ENCODE assay signal across 20 cellular contexts in the genomic region with DNA sequence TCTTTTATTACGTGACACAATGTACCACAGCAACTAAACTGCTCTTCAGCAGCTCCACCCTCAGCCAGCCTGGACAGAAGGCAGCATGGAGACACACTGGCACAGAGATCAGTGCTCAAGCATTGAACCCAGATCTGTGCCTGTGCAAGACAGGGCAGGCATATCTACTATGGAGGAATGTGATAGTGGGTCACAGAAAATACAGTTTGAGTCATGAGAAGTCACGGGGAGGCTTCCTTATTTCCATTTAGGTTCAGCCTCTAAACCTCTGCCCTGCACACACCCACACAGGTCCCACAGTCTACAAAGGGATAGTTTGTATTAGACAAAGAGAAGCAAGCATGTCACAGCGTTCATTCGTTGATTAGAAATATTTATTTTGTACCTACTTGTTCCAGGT.
DNase-seq lines count a peak whose midpoint lies in the region; ATAC-seq, FAIRE-seq and TF ChIP-seq lines count a peak whose summit lies in the region.
"Had no signal": no experiment of that assay in that cellular context is flagged by ENCODE, and none has a peak within 500 bp of the region (broad histone marks: within the 10 kb centered on the region; RNA-seq: fewer than 3 reads in every experiment).

No MANE protein-coding gene starts in this region.

- no peaks in the 10 kb centered on the region for H3K27me3 ChIP-seq in keratinocyte (ENCODE audit: control insufficient read depth, extremely low read depth, insufficient read depth, low read length)
- H3K27me3 ChIP-seq: BE2C, heart right ventricle, vagina had no signal

- H3K27ac ChIP-seq in keratinocyte (ENCODE audit: control insufficient read depth, insufficient read depth, low read length): peak overlapping the region; percentile 5
- no peak overlapping the region for H3K27ac ChIP-seq in caudate nucleus (ENCODE audit: low read depth, low read length)
- H3K27ac ChIP-seq: KMS-11, vagina had no signal

- in situ Hi-C loops in GM13976 (cut with MboI; ENCODE audit: low sequenced_read_pairs, unreplicated experiment): no loop called here

- H3K36me3 ChIP-seq in keratinocyte (ENCODE audit: control insufficient read depth in 2 of 2, extremely low read depth in 1 of 2, insufficient read depth in 2 of 2, low read length in 2 of 2): no peaks in the 10 kb centered on the region
- H3K36me3 ChIP-seq: BE2C, heart right ventricle, vagina had no signal

- no peak overlapping the region for H3K9ac ChIP-seq in keratinocyte (ENCODE audit: control insufficient read depth, extremely low read depth, insufficient read depth, low read length)
- H3K9ac ChIP-seq: KMS-11 had no signal

- no peaks in the 10 kb centered on the region for H3K79me2 ChIP-seq in keratinocyte (ENCODE audit: control insufficient read depth, insufficient read depth, low read length)

- no peaks in the 10 kb centered on the region for H3K9me1 ChIP-seq in keratinocyte (ENCODE audit: control insufficient read depth, extremely low read depth, insufficient read depth, low read length)

- H3K9me3 ChIP-seq in keratinocyte (ENCODE audit: control insufficient read depth, low read depth, low read length): no peaks in the 10 kb centered on the region
- H3K9me3 ChIP-seq: BE2C, heart right ventricle, vagina had no signal

- TF ChIP-seq CTCF in GM13976 (IDR thresholded peaks at IDR 0.05; ENCODE audit: borderline replicate concordance, control extremely low read depth, extremely low read depth, insufficient read depth, missing control alignments) (no peak), keratinocyte (optimal IDR thresholded peaks at IDR 0.05 in 1 of 3, IDR thresholded peaks at IDR 0.05 in 1 of 3, conservative IDR thresholded peaks at IDR 0.05 in 1 of 3; ENCODE audit: extremely low read depth in 1 of 3, insufficient read depth in 2 of 3, low read length in 3 of 3) (peak in 1 of 3 experiments; percentile 33)

- no peaks in the 10 kb centered on the region for H4K20me1 ChIP-seq in keratinocyte (ENCODE audit: control insufficient read depth, extremely low read depth, insufficient read depth, low read length)

- DNase-seq in GM13976 (ENCODE audit: low spot score): peak; percentile 30
- peak; percentile 77 for DNase-seq in keratinocyte (ENCODE audit: low read depth, low spot score)
- no peak for DNase-seq in caudate nucleus (lab: John Stamatoyannopoulos, UW)
- DNase-seq in NCI-H1930 (lab: John Stamatoyannopoulos, UW): no peak
- no peak for DNase-seq in NCI-H446 treated with DMSO at 0.1 percent for 48 hours (lab: John Stamatoyannopoulos, UW)
- DNase-seq: activated CD4-positive, alpha-beta T cell treated with anti-CD3 and anti-CD28 coated beads, Interleukin-2, amount 50 U/mL, for 1 hour; activated T-cell treated with anti-CD3 and anti-CD28 coated beads, Interleukin-2, amount 50 U/mL, for 48 hours; amniotic stem cell; BE2C; DMS79 treated with DMSO at 0.1 percent for 48 hours; heart right ventricle; NCI-H1694; NCI-H748 treated with DMSO at 0.1 percent for 48 hours; stimulated activated CD4-positive, alpha-beta T cell treated with anti-CD3 and anti-CD28 coated beads, Interleukin-1b, Interleukin-23, amount 100 ng/mL, for 48 hours had no signal

- ATAC-seq in GM19351 (IDR thresholded peaks at IDR 0.05; ENCODE audit: unreplicated experiment): peak; percentile 34
- peak; percentile 48 for ATAC-seq in HG03280 (IDR thresholded peaks at IDR 0.05; ENCODE audit: unreplicated experiment)
- ATAC-seq in GM21381 (IDR thresholded peaks at IDR 0.05; ENCODE audit: unreplicated experiment): no peak

- H3K4me1 ChIP-seq in keratinocyte (ENCODE audit: control insufficient read depth, extremely low read depth, insufficient read depth, low read length): peaks cover 17% of the 10 kb centered on the region
- H3K4me1 ChIP-seq: BE2C, vagina had no signal

- dilution Hi-C loops in keratinocyte (cut with MboI; ENCODE audit: extremely low pct_ligation_motif_present, low sequenced_read_pairs): no loop called here

- H2AFZ ChIP-seq in keratinocyte (ENCODE audit: control insufficient read depth, low read length): peak overlapping the region; percentile 59

- FAIRE-seq in keratinocyte (lab: Jason Lieb, UNC): peak; percentile 98
- FAIRE-seq: colon had no signal

- H3K4me2 ChIP-seq in keratinocyte (ENCODE audit: control insufficient read depth, extremely low read depth, insufficient read depth, low read depth, low read length): peak overlapping the region; percentile 68
- H3K4me2 ChIP-seq: KMS-11 had no signal

- H3K4me3 ChIP-seq in keratinocyte (ENCODE audit: control insufficient read depth in 2 of 3, extremely low read depth in 1 of 3, insufficient read depth in 2 of 3, low read depth in 1 of 3, low read length in 3 of 3): peak overlapping the region in 1 of 3 experiments; percentile 31
- H3K4me3 ChIP-seq: heart right ventricle, vagina had no signal

Comparison
In these comparisons a context has a peak if more than half of its experiments do, and no peak if none do; other contexts are left out.
1. DNase-seq: peak in GM13976 (single experiment) and keratinocyte (single experiment); none in caudate nucleus (0 of 61), NCI-H1930 (0 of 2) and NCI-H446 treated with DMSO at 0.1 percent for 48 hours (single experiment).